ENCODE assay signal across 8 cellular contexts in the genomic region with DNA sequence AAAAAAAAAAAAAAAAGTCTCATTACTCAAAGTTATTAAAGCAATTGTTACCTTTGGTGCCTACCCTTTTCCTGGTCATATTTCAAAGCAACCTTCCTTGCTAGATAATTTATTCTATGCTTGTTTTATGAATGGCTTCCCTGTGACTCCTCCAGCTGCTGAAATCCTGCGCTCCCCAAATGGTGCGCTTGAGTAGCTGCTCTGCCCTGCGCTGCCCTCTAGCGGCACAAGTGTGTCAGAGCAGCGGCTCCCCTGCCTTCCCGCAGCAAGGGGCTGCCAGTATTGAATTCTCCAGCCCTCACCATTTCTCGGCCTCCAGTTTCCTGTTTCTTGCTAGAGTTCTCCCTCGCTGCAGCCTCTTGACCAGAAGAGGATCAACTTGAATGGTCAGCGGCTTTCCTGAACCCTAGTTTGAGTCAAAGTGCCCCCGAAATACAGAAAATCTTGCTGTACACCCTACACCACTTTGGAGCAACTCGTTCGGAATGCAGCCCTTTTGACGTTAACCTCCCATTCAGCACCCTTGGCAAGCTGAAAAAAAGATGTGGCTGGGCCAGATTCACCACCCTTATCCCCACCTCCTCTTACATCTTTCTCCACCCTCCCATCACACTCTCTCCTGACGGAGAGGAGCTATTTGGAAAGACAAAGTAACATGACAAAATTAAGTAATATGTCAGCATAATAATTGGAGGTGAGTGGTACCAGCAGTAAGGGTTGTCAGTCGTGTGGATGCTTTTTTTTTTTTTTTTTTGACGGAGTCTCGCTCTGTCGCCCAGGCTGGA.
DNase-seq lines count a peak whose midpoint lies in the region; ATAC-seq and TF ChIP-seq lines count a peak whose summit lies in the region.

No MANE protein-coding gene starts in this region.

- CTCF ChIA-PET in Panc1 (lab: Charles Lee) = interaction anchor here (0.7 to 2.1 kb wide), 8 partner anchors 14 to 241 kb away, joined by 3 to 14 read pairs (median 8); no protein-coding TSS in a partner anchor

- no peak overlapping the region for H3K4me3 Mint-ChIP-seq in activated T-cell treated with anti-CD3 and anti-CD28 coated beads, Interleukin-2, amount 50 U/mL, for 4 hours
- no peak overlapping the region for H3K4me3 Mint-ChIP-seq in neural progenitor cell

- no peaks in the 10 kb centered on the region for H3K9me3 Mint-ChIP-seq in activated T-cell treated with anti-CD3 and anti-CD28 coated beads, Interleukin-2, amount 50 U/mL, for 4 hours
- no peaks in the 10 kb centered on the region for H3K9me3 Mint-ChIP-seq in neural progenitor cell

- no peaks in the 10 kb centered on the region for H3K79me2 ChIP-seq in fibroblast of lung (ENCODE audit: control insufficient read depth, insufficient read depth, low read length)
- H3K79me2 ChIP-seq in neural progenitor cell (ENCODE audit: low read depth) = no peaks in the 10 kb centered on the region

- H3K36me3 Mint-ChIP-seq in activated T-cell treated with anti-CD3 and anti-CD28 coated beads, Interleukin-2, amount 50 U/mL, for 4 hours (ENCODE audit: insufficient read depth) = no peaks in the 10 kb centered on the region
- no peaks in the 10 kb centered on the region for H3K36me3 Mint-ChIP-seq in neural progenitor cell

- no peaks in the 10 kb centered on the region for H3F3A ChIP-seq in neural progenitor cell (ENCODE audit: low read depth)

- H3K4me2 ChIP-seq in fibroblast of lung (ENCODE audit: extremely low read depth, insufficient read depth, low read length) = peak overlapping the region; percentile 56
- H3K4me2 ChIP-seq in neural progenitor cell = no peak overlapping the region

- peaks cover 4% of the 10 kb centered on the region for H3K4me1 Mint-ChIP-seq in activated T-cell treated with anti-CD3 and anti-CD28 coated beads, Interleukin-2, amount 50 U/mL, for 4 hours (ENCODE audit: low read depth)
- peaks cover 13% of the 10 kb centered on the region for H3K4me1 Mint-ChIP-seq in neural progenitor cell

- TF ChIP-seq CTCF in Panc1 (IDR thresholded peaks at IDR 0.05) (peak; percentile 99), fibroblast of lung (conservative IDR thresholded peaks at IDR 0.05 in 1 of 2, IDR thresholded peaks at IDR 0.05 in 1 of 2; ENCODE audit: low read depth in 1 of 2, low read length in 2 of 2) (peak; percentile 90 to 91), neural progenitor cell (IDR thresholded peaks at IDR 0.05) (peak; percentile 96)

- intact Hi-C loops in Panc1 (cut with micrococcal nuclease; ENCODE audit: unreplicated experiment) = loop anchor here (2.0 kb wide), 2 partner anchors 177 to 233 kb away; no protein-coding TSS in a partner anchor

- H4K20me1 ChIP-seq in fibroblast of lung (ENCODE audit: control insufficient read depth, extremely low read depth, insufficient read depth, low read length) = no peaks in the 10 kb centered on the region
- H4K20me1 ChIP-seq in neural progenitor cell (ENCODE audit: low read depth) = no peaks in the 10 kb centered on the region

- H2AFZ ChIP-seq in fibroblast of lung (ENCODE audit: low read length) (no peak overlapping the region), neural progenitor cell (replicated peaks) (peak overlapping the region; percentile 94)

- no TSS peak for BruUV-seq in Panc1 (replicated peaks; lab: Mats Ljungman, UMichigan)

- H3K9me3 ChIP-seq in Panc1 (ENCODE audit: control insufficient read depth, insufficient read depth, low read depth, low read length) (no peaks in the 10 kb centered on the region), fibroblast of lung (ENCODE audit: control insufficient read depth, insufficient read depth, low read depth, low read length) (no peaks in the 10 kb centered on the region), neural progenitor cell (ENCODE audit: low read depth) (no peaks in the 10 kb centered on the region)

- POLR2A ChIA-PET in Panc1 (lab: Charles Lee) = no interaction called here

- H3K9ac ChIP-seq in fibroblast of lung (ENCODE audit: insufficient read depth, low read length) (no peak overlapping the region), neural progenitor cell (no peak overlapping the region)

- peaks cover 27% of the 10 kb centered on the region for H3K4me1 ChIP-seq in Panc1 (ENCODE audit: control insufficient read depth, insufficient read depth, low read length)
- H3K4me1 ChIP-seq in fibroblast of lung (ENCODE audit: control insufficient read depth, extremely low read depth, insufficient read depth, low read length) = no peaks in the 10 kb centered on the region
- peaks cover 25% of the 10 kb centered on the region for H3K4me1 ChIP-seq in neural progenitor cell

- DNase-seq in DMS53 (lab: John Stamatoyannopoulos, UW) = peak; percentile 89
- DNase-seq in KBM-7 = peak; percentile 83
- peak; percentile 50 for DNase-seq in Panc1 (ENCODE audit: low read depth, low spot score)
- DNase-seq in activated T-cell treated with anti-CD3 and anti-CD28 coated beads, Interleukin-2, amount 50 U/mL, for 4 hours = peak; percentile 73
- peak; percentile 53 to 71 for DNase-seq in fibroblast of lung (ENCODE audit: low read depth in 2 of 2)
- DNase-seq in neural progenitor cell (ENCODE audit: low spot score) = peak; percentile 87
- DNase-seq in substantia nigra (lab: John Stamatoyannopoulos, UW) = peak in 47 of 49 donors; percentile 5 to 81 (median 54)

- H3K4me3 ChIP-seq in Panc1 (ENCODE audit: low read depth in 2 of 2, low read length in 2 of 2) = no peak overlapping the region
- no peak overlapping the region for H3K4me3 ChIP-seq in fibroblast of lung (replicated peaks in 1 of 4; ENCODE audit: control extremely low read depth in 1 of 4, insufficient read depth in 1 of 4, low read depth in 3 of 4, low read length in 4 of 4)
- no peak overlapping the region for H3K4me3 ChIP-seq in neural progenitor cell

- H3K27ac Mint-ChIP-seq in neural progenitor cell = peak overlapping the region; percentile 91

- in situ Hi-C loops in KBM-7 (cut with MboI; ENCODE audit: low pct_unique_long_range_greater_than_20kb, low sequenced_read_pairs) = no loop called here
- in situ Hi-C loops in Panc1 (cut with HindIII; ENCODE audit: low pct_unique_long_range_greater_than_20kb, low sequenced_read_pairs) = no loop called here

- H3K27ac ChIP-seq in Panc1 (ENCODE audit: low read length) = no peak overlapping the region
- no peak overlapping the region for H3K27ac ChIP-seq in fibroblast of lung (ENCODE audit: insufficient read depth, low read length)
- no peak overlapping the region for H3K27ac ChIP-seq in neural progenitor cell
- H3K27ac ChIP-seq in substantia nigra (ENCODE audit: low read depth, low read length, poor library complexity, severe bottlenecking) = no peak overlapping the region

- H3K27me3 ChIP-seq in Panc1 (ENCODE audit: control insufficient read depth, insufficient read depth, low read length) (no peaks in the 10 kb centered on the region), fibroblast of lung (ENCODE audit: control insufficient read depth, insufficient read depth, low read length) (no peaks in the 10 kb centered on the region), neural progenitor cell (no peaks in the 10 kb centered on the region)

- ATAC-seq in GM21529 (IDR thresholded peaks at IDR 0.05; ENCODE audit: unreplicated experiment) (peak; percentile 89), Panc1 (peak; percentile 89)
- ATAC-seq in activated T-cell treated with anti-CD3 and anti-CD28 coated beads, Interleukin-2, amount 50 U/mL, for 4 hours = peak; percentile 87 to 89

- H3K27me3 Mint-ChIP-seq in activated T-cell treated with anti-CD3 and anti-CD28 coated beads, Interleukin-2, amount 50 U/mL, for 4 hours (ENCODE audit: low read depth) = peaks cover 11% of the 10 kb centered on the region
- H3K27me3 Mint-ChIP-seq in neural progenitor cell (ENCODE audit: insufficient read depth, low read depth) = peaks cover 4% of the 10 kb centered on the region

- no peaks in the 10 kb centered on the region for H3K36me3 ChIP-seq in Panc1 (ENCODE audit: control insufficient read depth, insufficient read depth, low read length)
- no peaks in the 10 kb centered on the region for H3K36me3 ChIP-seq in fibroblast of lung (ENCODE audit: control insufficient read depth, insufficient read depth, low read length)
- no peaks in the 10 kb centered on the region for H3K36me3 ChIP-seq in neural progenitor cell
